15 cellular contexts compared by ENCODE assay signal in the genomic region with DNA sequence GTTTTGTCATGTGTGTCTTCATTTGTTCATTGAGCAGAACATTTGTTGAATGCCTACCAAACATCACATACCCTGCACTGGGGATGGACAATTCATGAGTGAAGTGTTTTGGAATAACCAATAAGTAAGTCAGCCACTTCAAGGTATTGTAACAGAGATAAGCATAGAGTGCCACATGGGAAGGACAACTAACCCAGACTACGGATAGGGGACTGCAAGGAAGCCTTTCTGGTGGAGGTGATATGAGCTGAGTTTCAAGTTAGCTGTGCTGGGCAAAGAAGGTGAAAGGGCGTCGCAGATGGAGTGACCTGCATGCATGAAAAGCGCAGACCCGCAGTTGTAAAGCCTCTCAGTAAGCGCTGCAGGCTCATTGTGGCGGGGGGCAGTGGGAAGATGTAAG.
DNase-seq lines count a peak whose midpoint lies in the region; ATAC-seq, FAIRE-seq and TF ChIP-seq lines count a peak whose summit lies in the region.
"Had no signal": no experiment of that assay in that cellular context is flagged by ENCODE, and none has a peak within 500 bp of the region (broad histone marks: within the 10 kb centered on the region; RNA-seq: fewer than 3 reads in every experiment).

No MANE protein-coding gene starts in this region.

- peak; percentile 26 for FAIRE-seq in K562 (lab: Jason Lieb, UNC)
- FAIRE-seq: GM19239 had no signal

- 0 out of 2 replicates have a peak overlapping the region, but pooled peaks have one; percentile 19 for H2AFZ ChIP-seq in K562 (ENCODE audit: low read depth, low read length)
- no peak overlapping the region for H2AFZ ChIP-seq in osteoblast (ENCODE audit: low read length)

- no TSS peak for BruUV-seq in K562 (replicated peaks; lab: Mats Ljungman, UMichigan)

- TF ChIP-seq CTCF in K562 (IDR thresholded peaks at IDR 0.05 in 2 of 3, conservative IDR thresholded peaks at IDR 0.05 in 1 of 3; ENCODE audit: insufficient read depth in 2 of 3, low read depth in 1 of 3, low read length in 3 of 3) (no peak), osteoblast (IDR thresholded peaks at IDR 0.05; ENCODE audit: extremely low read depth, low read depth, low read length) (no peak)

- DNase-seq in activated CD8-positive, alpha-beta memory T cell treated with anti-CD3 and anti-CD28 coated beads for 24 hours, result peak; percentile 38
- no peak for DNase-seq in activated CD8-positive, alpha-beta memory T cell treated with anti-CD3 and anti-CD28 coated beads, Interleukin-2, amount 50 U/mL, for 4 hours
- DNase-seq in K562 (ENCODE audit: extremely low read depth in 1 of 4, low spot score in 3 of 4), result peak in 1 of 4 experiments; percentile 46
- DNase-seq in osteoblast (ENCODE audit: insufficient read length, low spot score, missing footprints), result peak; percentile 22
- DNase-seq in putamen (ENCODE audit: low spot score), result no peak
- DNase-seq in AML-193 (lab: John Stamatoyannopoulos, UW), result no peak
- DNase-seq in activated CD4-positive, CD25-positive, alpha-beta regulatory T cell (lab: John Stamatoyannopoulos, UW), result no peak
- DNase-seq: 8988T; CD4-positive, CD25-positive, alpha-beta regulatory T cell; DMS53; GF-D8; GOT3 had no signal

- peak; percentile 49 for ATAC-seq in K562

- H3K4me1 ChIP-seq in K562 (replicated peaks in 1 of 2; ENCODE audit: control insufficient read depth in 2 of 2, insufficient read depth in 2 of 2, low read length in 2 of 2), result peaks cover 15 to 19% of the 10 kb centered on the region in 2 experiments; a peak in 4 of 5 replicates
- peaks cover 18% of the 10 kb centered on the region for H3K4me1 ChIP-seq in osteoblast (ENCODE audit: insufficient read depth, low read length)

- no peak for TF ChIP-seq RAD21 in K562 (CRISPR knock-in tag; conservative IDR thresholded peaks at IDR 0.05 in 1 of 2, IDR thresholded peaks at IDR 0.05 in 1 of 2)

- in situ Hi-C loops in K562 (cut with MboI), result no loop called here

- no peaks in the 10 kb centered on the region for H3K79me2 ChIP-seq in K562 (ENCODE audit: control insufficient read depth, insufficient read depth, low read length)
- H3K79me2 ChIP-seq in osteoblast (ENCODE audit: insufficient read depth, low read length), result peaks cover 3% of the 10 kb centered on the region

- H3K27me3 ChIP-seq in K562 (ENCODE audit: control insufficient read depth in 2 of 2, insufficient read depth in 2 of 2, low read length in 2 of 2), result no peaks in the 10 kb centered on the region
- no peaks in the 10 kb centered on the region for H3K27me3 ChIP-seq in osteoblast (ENCODE audit: insufficient read depth, low read length)
- H3K27me3 ChIP-seq: BLaER1 treated with 17β-estradiol and CSF1 and Interleukin-3, amounts not matched to agents 10 nM and 100 nM had no signal

- H3K4me2 ChIP-seq in K562 (ENCODE audit: insufficient read depth, low read length) (peak overlapping the region; percentile 1; the same call in 1 of the 2 replicates), osteoblast (ENCODE audit: insufficient read depth, low read length) (no peak overlapping the region)
- H3K4me2 ChIP-seq: BLaER1 treated with 17β-estradiol and CSF1 and Interleukin-3, amounts not matched to agents 10 nM and 100 nM had no signal

- no peaks in the 10 kb centered on the region for H4K20me1 ChIP-seq in K562 (replicated peaks; ENCODE audit: control insufficient read depth, insufficient read depth, low read length)
- no peaks in the 10 kb centered on the region for H4K20me1 ChIP-seq in osteoblast (ENCODE audit: insufficient read depth, low read length)

- H3K9me3 ChIP-seq in K562 (replicated peaks; ENCODE audit: control insufficient read depth, insufficient read depth, low read depth, low read length) (no peaks in the 10 kb centered on the region), osteoblast (ENCODE audit: low read depth, low read length) (no peaks in the 10 kb centered on the region)
- H3K9me3 ChIP-seq: BLaER1 treated with 17β-estradiol and CSF1 and Interleukin-3, amounts not matched to agents 10 nM and 100 nM; HAP-1 had no signal

- H3K9me1 ChIP-seq in K562 (ENCODE audit: control insufficient read depth, insufficient read depth, low read length), result no peaks in the 10 kb centered on the region

- TF ChIP-seq EP300 in K562 (IDR thresholded peaks at IDR 0.05; ENCODE audit: low read length), result no peak

- H3K27ac ChIP-seq in K562 (ENCODE audit: extremely low read depth, low read depth, low read length), result no peak overlapping the region
- H3K27ac ChIP-seq in osteoblast (ENCODE audit: low read depth, low read length), result no peak overlapping the region
- H3K27ac ChIP-seq: BLaER1 treated with 17β-estradiol and CSF1 and Interleukin-3, amounts not matched to agents 10 nM and 100 nM had no signal

- H3K9ac ChIP-seq in K562 (ENCODE audit: insufficient read depth in 1 of 2, low read depth in 2 of 2, low read length in 2 of 2), result no peak overlapping the region
- H3K9ac ChIP-seq: BLaER1 treated with 17β-estradiol and CSF1 and Interleukin-3, amounts not matched to agents 10 nM and 100 nM had no signal

- intact Hi-C loops in K562 (cut with micrococcal nuclease), result no loop called here

- no peak for TF ChIP-seq POLR2A in K562 (conservative IDR thresholded peaks at IDR 0.05)

- POLR2A ChIA-PET in K562 (lab: Yijun Ruan, JAX), result no interaction called here

- 63% methylated on average over 7 of the region's 7 CpGs for WGBS in K562 (ENCODE audit: insufficient coverage, low coverage, missing lambda C conversion rate)

- peaks cover 8% of the 10 kb centered on the region; the same call in 2 of the 3 replicates for H3K36me3 ChIP-seq in K562 (ENCODE audit: control insufficient read depth, insufficient read depth, low read length)
- H3K36me3 ChIP-seq in osteoblast (ENCODE audit: insufficient read depth, low read length), result no peaks in the 10 kb centered on the region

- CTCF ChIA-PET in K562 (lab: Yijun Ruan, JAX; ENCODE audit: low intra/inter-chr PET ratio), result no interaction called here

- no peak overlapping the region for H3K4me3 ChIP-seq in K562
- no peak overlapping the region for H3K4me3 ChIP-seq in osteoblast (ENCODE audit: insufficient read depth, low read length)
- H3K4me3 ChIP-seq: BLaER1 treated with 17β-estradiol and CSF1 and Interleukin-3, amounts not matched to agents 10 nM and 100 nM; HAP-1 had no signal

TF ChIP-seq in K562, 482 proteins besides CTCF, POLR2A, EP300 and RAD21 (continues in another document):
- TF ChIP-seq MED1 (CRISPR knock-in tag; IDR thresholded peaks at IDR 0.05; ENCODE audit: borderline replicate concordance) (no peak), TAL1 (IDR thresholded peaks at IDR 0.05) (peak; percentile 17; the same call in 1 of the 2 replicates), CBFA2T3 (IDR thresholded peaks at IDR 0.05) (peak; percentile 56), ZFP36 (IDR thresholded peaks at IDR 0.05; ENCODE audit: low read depth, low read length, partially characterized antibody) (peak; percentile 71), SMARCA5 (IDR thresholded peaks at IDR 0.05) (0 out of 2 replicates have a peak, but pooled peaks have one; percentile 37), ZNF592 (IDR thresholded peaks at IDR 0.05) (0 out of 2 replicates have a peak, but pooled peaks have one; percentile 30), KAT2B (IDR thresholded peaks at IDR 0.05; ENCODE audit: low read depth, low read length) (no peak), ZNF197 (CRISPR knock-in tag; IDR thresholded peaks at IDR 0.05; ENCODE audit: low read depth) (no peak), GATAD2B (IDR thresholded peaks at IDR 0.05; ENCODE audit: borderline replicate concordance) (no peak), FOXK1 (CRISPR knock-in tag; IDR thresholded peaks at IDR 0.05; ENCODE audit: borderline replicate concordance) (no peak), ELK3 (CRISPR knock-in tag; IDR thresholded peaks at IDR 0.05) (no peak), ARID2 (IDR thresholded peaks at IDR 0.05) (no peak), MIER1 (IDR thresholded peaks at IDR 0.05; ENCODE audit: low read depth) (no peak)

Comparison
In these comparisons a context has a peak if more than half of its experiments do, and no peak if none do; other contexts are left out.
1. DNase-seq: peak in activated CD8-positive, alpha-beta memory T cell treated with anti-CD3 and anti-CD28 coated beads for 24 hours (single experiment) and osteoblast (single experiment); none in activated CD8-positive, alpha-beta memory T cell treated with anti-CD3 and anti-CD28 coated beads, Interleukin-2, amount 50 U/mL, for 4 hours (single experiment), putamen (single experiment), AML-193 (0 of 2) and activated CD4-positive, CD25-positive, alpha-beta regulatory T cell (0 of 4).